Comparison of ENCODE assay signal across 1 cellular context in genomic region chr20:33629533-33629932, GRCh38.
A peak's percentile ranks its signal among the peaks of the same experiment; 100 is the strongest.
TF ChIP-seq lines count a peak whose summit lies in the region.

No MANE protein-coding gene starts in this region.

TF ChIP-seq in K562, 482 proteins besides CTCF, POLR2A, EP300 and RAD21:
- TF ChIP-seq JUND (IDR thresholded peaks at IDR 0.05; ENCODE audit: borderline replicate concordance, low read depth, low read length) = peak; percentile 16; the same call in 1 of the 2 replicates
- no peak; the same call in 2 of the 3 replicates for TF ChIP-seq JUND (tag; IDR thresholded peaks at IDR 0.05; ENCODE audit: borderline replicate concordance, low read depth, low read length)
- TF ChIP-seq FIP1L1 (IDR thresholded peaks at IDR 0.05; ENCODE audit: low read depth, low read length, poor library complexity, severe bottlenecking) = no peak
- TF ChIP-seq RBM22 (IDR thresholded peaks at IDR 0.05; ENCODE audit: low read depth, low read length, poor library complexity, severe bottlenecking) = no peak
- no peak for TF ChIP-seq ELK3 (CRISPR knock-in tag; IDR thresholded peaks at IDR 0.05)
- no peak for TF ChIP-seq ZNF785 (CRISPR knock-in tag; IDR thresholded peaks at IDR 0.05)
- TF ChIP-seq ZBTB1 (CRISPR knock-in tag; IDR thresholded peaks at IDR 0.05; ENCODE audit: borderline replicate concordance, low read depth) = no peak
- no peak for TF ChIP-seq MED1 (CRISPR knock-in tag; IDR thresholded peaks at IDR 0.05; ENCODE audit: borderline replicate concordance)
- TF ChIP-seq ZBTB26 (CRISPR knock-in tag; IDR thresholded peaks at IDR 0.05) = no peak
- no peak for TF ChIP-seq CEBPZ (IDR thresholded peaks at IDR 0.05; ENCODE audit: borderline replicate concordance, low read depth, low read length)
- no peak for TF ChIP-seq ZNF431 (CRISPR knock-in tag; IDR thresholded peaks at IDR 0.05)
- no peak for TF ChIP-seq BRD9 (IDR thresholded peaks at IDR 0.05; ENCODE audit: low read depth, partially characterized antibody)
- TF ChIP-seq POLR2AphosphoS5 (IDR thresholded peaks at IDR 0.05; ENCODE audit: control insufficient read depth, insufficient read depth, low read depth, low read length) = no peak
- no peak for TF ChIP-seq MYNN (IDR thresholded peaks at IDR 0.05)
- no peak for TF ChIP-seq MYNN (CRISPR knock-in tag; IDR thresholded peaks at IDR 0.05)
- no peak for TF ChIP-seq NONO (IDR thresholded peaks at IDR 0.05; ENCODE audit: low read depth in 2 of 2, low read length in 1 of 2)
- no peak for TF ChIP-seq ZNF324 (CRISPR knock-in tag; IDR thresholded peaks at IDR 0.05)
- TF ChIP-seq KDM1A (IDR thresholded peaks at IDR 0.05) = peak in 1 of 2 experiments; percentile 21; a peak in 1 of 4 replicates
- no peak for TF ChIP-seq EHMT2 (IDR thresholded peaks at IDR 0.05)
- TF ChIP-seq ZBTB33 (CRISPR knock-in tag; IDR thresholded peaks at IDR 0.05) = peak; percentile 70; the same call in 1 of the 2 replicates
- no peak for TF ChIP-seq SAP30 (IDR thresholded peaks at IDR 0.05; ENCODE audit: borderline replicate concordance, insufficient read depth, low read depth, low read length, poor library complexity, severe bottlenecking)
- 0 out of 2 replicates have a peak, but pooled peaks have one; percentile 35 for TF ChIP-seq DPF2 (IDR thresholded peaks at IDR 0.05)
- TF ChIP-seq MEIS2 (IDR thresholded peaks at IDR 0.05; ENCODE audit: partially characterized antibody) = peak; percentile 39
- TF ChIP-seq FOSL1 (tag; conservative IDR thresholded peaks at IDR 0.05) = peak; percentile 74
- no peak for TF ChIP-seq ETV6 (IDR thresholded peaks at IDR 0.05; ENCODE audit: borderline replicate concordance in 1 of 2, low read depth in 2 of 2, low read length in 1 of 2)
- no peak for TF ChIP-seq ETV6 (CRISPR knock-in tag; IDR thresholded peaks at IDR 0.05; ENCODE audit: borderline replicate concordance)
- TF ChIP-seq ZFP36 (IDR thresholded peaks at IDR 0.05; ENCODE audit: low read depth, low read length, partially characterized antibody) = no peak
- TF ChIP-seq BCL6 (CRISPR knock-in tag; IDR thresholded peaks at IDR 0.05) = no peak
- TF ChIP-seq SMARCA4 (IDR thresholded peaks at IDR 0.05) = 0 out of 2 replicates have a peak, but pooled peaks have one; percentile 23
- TF ChIP-seq UBTF (IDR thresholded peaks at IDR 0.05; ENCODE audit: borderline replicate concordance in 1 of 2, low read depth in 2 of 2, low read length in 2 of 2) = no peak
- peak in 1 of 2 experiments; percentile 48; a peak in 1 of 4 replicates for TF ChIP-seq RCOR1 (IDR thresholded peaks at IDR 0.05; ENCODE audit: borderline replicate concordance in 1 of 2, low read depth in 2 of 2, low read length in 2 of 2)
- no peak for TF ChIP-seq USF1 (CRISPR knock-in tag; IDR thresholded peaks at IDR 0.05)
